In the genomic region with DNA sequence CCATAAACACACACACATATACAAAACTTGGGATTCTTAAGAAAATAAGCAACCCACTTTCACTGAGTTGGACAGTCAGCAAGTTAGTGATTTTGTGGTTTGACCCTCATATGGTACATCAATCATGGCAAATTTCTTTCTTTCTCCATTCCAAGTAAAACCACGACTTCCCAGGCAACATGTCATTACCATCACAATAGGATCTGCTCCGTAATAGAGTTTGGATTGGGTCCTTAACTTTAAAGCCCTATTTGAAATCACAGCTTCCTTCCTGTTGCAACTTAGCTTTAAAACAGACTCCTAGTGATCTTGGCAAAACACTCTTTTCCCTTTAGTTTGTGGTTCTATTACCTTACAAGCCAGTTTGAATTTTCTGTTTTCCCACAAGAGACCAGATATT, we compare ENCODE assay signal across 1 cellular context.
TF ChIP-seq lines count a peak whose summit lies in the region.

No MANE protein-coding gene starts in this region.

TF ChIP-seq in WTC11, 78 proteins besides CTCF, POLR2A, EP300 and RAD21 (continued from another document):
- TF ChIP-seq, protein P1, sequence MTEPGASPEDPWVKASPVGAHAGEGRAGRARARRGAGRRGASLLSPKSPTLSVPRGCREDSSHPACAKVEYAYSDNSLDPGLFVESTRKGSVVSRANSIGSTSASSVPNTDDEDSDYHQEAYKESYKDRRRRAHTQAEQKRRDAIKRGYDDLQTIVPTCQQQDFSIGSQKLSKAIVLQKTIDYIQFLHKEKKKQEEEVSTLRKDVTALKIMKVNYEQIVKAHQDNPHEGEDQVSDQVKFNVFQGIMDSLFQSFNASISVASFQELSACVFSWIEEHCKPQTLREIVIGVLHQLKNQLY (CRISPR knock-in tag; IDR thresholded peaks at IDR 0.05), result no peak
- TF ChIP-seq, protein P2, sequence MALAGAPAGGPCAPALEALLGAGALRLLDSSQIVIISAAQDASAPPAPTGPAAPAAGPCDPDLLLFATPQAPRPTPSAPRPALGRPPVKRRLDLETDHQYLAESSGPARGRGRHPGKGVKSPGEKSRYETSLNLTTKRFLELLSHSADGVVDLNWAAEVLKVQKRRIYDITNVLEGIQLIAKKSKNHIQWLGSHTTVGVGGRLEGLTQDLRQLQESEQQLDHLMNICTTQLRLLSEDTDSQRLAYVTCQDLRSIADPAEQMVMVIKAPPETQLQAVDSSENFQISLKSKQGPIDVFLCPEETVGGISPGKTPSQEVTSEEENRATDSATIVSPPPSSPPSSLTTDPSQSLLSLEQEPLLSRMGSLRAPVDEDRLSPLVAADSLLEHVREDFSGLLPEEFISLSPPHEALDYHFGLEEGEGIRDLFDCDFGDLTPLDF (CRISPR knock-in tag; IDR thresholded peaks at IDR 0.05), result no peak
- TF ChIP-seq, protein P3, sequence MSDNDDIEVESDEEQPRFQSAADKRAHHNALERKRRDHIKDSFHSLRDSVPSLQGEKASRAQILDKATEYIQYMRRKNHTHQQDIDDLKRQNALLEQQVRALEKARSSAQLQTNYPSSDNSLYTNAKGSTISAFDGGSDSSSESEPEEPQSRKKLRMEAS (CRISPR knock-in tag; IDR thresholded peaks at IDR 0.05), result no peak
- TF ChIP-seq TP53 (CRISPR knock-in tag; IDR thresholded peaks at IDR 0.05), result no peak
- no peak for TF ChIP-seq TEAD4 (CRISPR knock-in tag; IDR thresholded peaks at IDR 0.05)
- TF ChIP-seq, protein P4, sequence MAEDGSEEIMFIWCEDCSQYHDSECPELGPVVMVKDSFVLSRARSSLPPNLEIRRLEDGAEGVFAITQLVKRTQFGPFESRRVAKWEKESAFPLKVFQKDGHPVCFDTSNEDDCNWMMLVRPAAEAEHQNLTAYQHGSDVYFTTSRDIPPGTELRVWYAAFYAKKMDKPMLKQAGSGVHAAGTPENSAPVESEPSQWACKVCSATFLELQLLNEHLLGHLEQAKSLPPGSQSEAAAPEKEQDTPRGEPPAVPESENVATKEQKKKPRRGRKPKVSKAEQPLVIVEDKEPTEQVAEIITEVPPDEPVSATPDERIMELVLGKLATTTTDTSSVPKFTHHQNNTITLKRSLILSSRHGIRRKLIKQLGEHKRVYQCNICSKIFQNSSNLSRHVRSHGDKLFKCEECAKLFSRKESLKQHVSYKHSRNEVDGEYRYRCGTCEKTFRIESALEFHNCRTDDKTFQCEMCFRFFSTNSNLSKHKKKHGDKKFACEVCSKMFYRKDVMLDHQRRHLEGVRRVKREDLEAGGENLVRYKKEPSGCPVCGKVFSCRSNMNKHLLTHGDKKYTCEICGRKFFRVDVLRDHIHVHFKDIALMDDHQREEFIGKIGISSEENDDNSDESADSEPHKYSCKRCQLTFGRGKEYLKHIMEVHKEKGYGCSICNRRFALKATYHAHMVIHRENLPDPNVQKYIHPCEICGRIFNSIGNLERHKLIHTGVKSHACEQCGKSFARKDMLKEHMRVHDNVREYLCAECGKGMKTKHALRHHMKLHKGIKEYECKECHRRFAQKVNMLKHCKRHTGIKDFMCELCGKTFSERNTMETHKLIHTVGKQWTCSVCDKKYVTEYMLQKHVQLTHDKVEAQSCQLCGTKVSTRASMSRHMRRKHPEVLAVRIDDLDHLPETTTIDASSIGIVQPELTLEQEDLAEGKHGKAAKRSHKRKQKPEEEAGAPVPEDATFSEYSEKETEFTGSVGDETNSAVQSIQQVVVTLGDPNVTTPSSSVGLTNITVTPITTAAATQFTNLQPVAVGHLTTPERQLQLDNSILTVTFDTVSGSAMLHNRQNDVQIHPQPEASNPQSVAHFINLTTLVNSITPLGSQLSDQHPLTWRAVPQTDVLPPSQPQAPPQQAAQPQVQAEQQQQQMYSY (CRISPR knock-in tag; IDR thresholded peaks at IDR 0.05), result no peak
- no peak for TF ChIP-seq JUN (CRISPR knock-in tag; IDR thresholded peaks at IDR 0.05)
- no peak for TF ChIP-seq ZNF416 (CRISPR knock-in tag; IDR thresholded peaks at IDR 0.05)
- TF ChIP-seq, protein P5, sequence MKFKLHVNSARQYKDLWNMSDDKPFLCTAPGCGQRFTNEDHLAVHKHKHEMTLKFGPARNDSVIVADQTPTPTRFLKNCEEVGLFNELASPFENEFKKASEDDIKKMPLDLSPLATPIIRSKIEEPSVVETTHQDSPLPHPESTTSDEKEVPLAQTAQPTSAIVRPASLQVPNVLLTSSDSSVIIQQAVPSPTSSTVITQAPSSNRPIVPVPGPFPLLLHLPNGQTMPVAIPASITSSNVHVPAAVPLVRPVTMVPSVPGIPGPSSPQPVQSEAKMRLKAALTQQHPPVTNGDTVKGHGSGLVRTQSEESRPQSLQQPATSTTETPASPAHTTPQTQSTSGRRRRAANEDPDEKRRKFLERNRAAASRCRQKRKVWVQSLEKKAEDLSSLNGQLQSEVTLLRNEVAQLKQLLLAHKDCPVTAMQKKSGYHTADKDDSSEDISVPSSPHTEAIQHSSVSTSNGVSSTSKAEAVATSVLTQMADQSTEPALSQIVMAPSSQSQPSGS (CRISPR knock-in tag; IDR thresholded peaks at IDR 0.05; ENCODE audit: borderline replicate concordance, low read depth), result no peak
- TF ChIP-seq USF2 (CRISPR knock-in tag; IDR thresholded peaks at IDR 0.05), result no peak
- TF ChIP-seq, protein P6, sequence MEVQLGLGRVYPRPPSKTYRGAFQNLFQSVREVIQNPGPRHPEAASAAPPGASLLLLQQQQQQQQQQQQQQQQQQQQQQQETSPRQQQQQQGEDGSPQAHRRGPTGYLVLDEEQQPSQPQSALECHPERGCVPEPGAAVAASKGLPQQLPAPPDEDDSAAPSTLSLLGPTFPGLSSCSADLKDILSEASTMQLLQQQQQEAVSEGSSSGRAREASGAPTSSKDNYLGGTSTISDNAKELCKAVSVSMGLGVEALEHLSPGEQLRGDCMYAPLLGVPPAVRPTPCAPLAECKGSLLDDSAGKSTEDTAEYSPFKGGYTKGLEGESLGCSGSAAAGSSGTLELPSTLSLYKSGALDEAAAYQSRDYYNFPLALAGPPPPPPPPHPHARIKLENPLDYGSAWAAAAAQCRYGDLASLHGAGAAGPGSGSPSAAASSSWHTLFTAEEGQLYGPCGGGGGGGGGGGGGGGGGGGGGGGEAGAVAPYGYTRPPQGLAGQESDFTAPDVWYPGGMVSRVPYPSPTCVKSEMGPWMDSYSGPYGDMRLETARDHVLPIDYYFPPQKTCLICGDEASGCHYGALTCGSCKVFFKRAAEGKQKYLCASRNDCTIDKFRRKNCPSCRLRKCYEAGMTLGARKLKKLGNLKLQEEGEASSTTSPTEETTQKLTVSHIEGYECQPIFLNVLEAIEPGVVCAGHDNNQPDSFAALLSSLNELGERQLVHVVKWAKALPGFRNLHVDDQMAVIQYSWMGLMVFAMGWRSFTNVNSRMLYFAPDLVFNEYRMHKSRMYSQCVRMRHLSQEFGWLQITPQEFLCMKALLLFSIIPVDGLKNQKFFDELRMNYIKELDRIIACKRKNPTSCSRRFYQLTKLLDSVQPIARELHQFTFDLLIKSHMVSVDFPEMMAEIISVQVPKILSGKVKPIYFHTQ (CRISPR knock-in tag; IDR thresholded peaks at IDR 0.05), result no peak
- TF ChIP-seq MYBL2 (CRISPR knock-in tag; IDR thresholded peaks at IDR 0.05), result no peak
- no peak for TF ChIP-seq ZNF532 (CRISPR knock-in tag; IDR thresholded peaks at IDR 0.05; ENCODE audit: borderline replicate concordance)
- TF ChIP-seq, protein P7, sequence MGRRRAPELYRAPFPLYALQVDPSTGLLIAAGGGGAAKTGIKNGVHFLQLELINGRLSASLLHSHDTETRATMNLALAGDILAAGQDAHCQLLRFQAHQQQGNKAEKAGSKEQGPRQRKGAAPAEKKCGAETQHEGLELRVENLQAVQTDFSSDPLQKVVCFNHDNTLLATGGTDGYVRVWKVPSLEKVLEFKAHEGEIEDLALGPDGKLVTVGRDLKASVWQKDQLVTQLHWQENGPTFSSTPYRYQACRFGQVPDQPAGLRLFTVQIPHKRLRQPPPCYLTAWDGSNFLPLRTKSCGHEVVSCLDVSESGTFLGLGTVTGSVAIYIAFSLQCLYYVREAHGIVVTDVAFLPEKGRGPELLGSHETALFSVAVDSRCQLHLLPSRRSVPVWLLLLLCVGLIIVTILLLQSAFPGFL (CRISPR knock-in tag; IDR thresholded peaks at IDR 0.05; ENCODE audit: borderline replicate concordance), result no peak
- TF ChIP-seq ZNF512 (CRISPR knock-in tag; IDR thresholded peaks at IDR 0.05; ENCODE audit: borderline replicate concordance), result no peak
